Comparison of ENCODE assay signal across 25 cellular contexts in genomic region chr10:60604356-60604755, GRCh38.
DNase-seq lines count a peak whose midpoint lies in the region; ATAC-seq and TF ChIP-seq lines count a peak whose summit lies in the region.
"Had no signal": no experiment of that assay in that cellular context is flagged by ENCODE, and none has a peak within 500 bp of the region (broad histone marks: within the 10 kb centered on the region; RNA-seq: fewer than 3 reads in every experiment).

No MANE protein-coding gene starts in this region.

- no peaks in the 10 kb centered on the region for H3K27me3 Mint-ChIP-seq in activated T-cell treated with anti-CD3 and anti-CD28 coated beads, Interleukin-2, amount 50 U/mL, for 72 hours (ENCODE audit: low read depth)
- H3K27me3 Mint-ChIP-seq: activated naive CD4-positive, alpha-beta T cell treated with anti-CD3 and anti-CD28 coated beads, Interleukin-2, amount 10 ng/mL, durations not matched to agents 7 days and 5 days; naive thymus-derived CD8-positive, alpha-beta T cell had no signal

- in situ Hi-C loops in gastrocnemius medialis (cut with MboI; ENCODE audit: low sequenced_read_pairs in 4 of 4), result no loop called here

- ATAC-seq in Right ventricle myocardium superior (ENCODE audit: poor library complexity), result peak; percentile 76
- no peak for ATAC-seq in left cardiac atrium
- no peak for ATAC-seq in activated T-cell treated with anti-CD3 and anti-CD28 coated beads, Interleukin-2, amount 50 U/mL, for 72 hours (replicated peaks in 1 of 2)
- ATAC-seq in gastrocnemius medialis, result no peak
- ATAC-seq: activated T-cell treated with anti-CD3 and anti-CD28 coated beads, Interleukin-2, amount 50 U/mL, for 4 hours; GM12878; naive thymus-derived CD8-positive, alpha-beta T cell; sciatic nerve had no signal

- intact Hi-C loops in Right ventricle myocardium superior (cut with DNase I) (no loop called here), left cardiac atrium (cut with DNase I) (no loop called here), thyroid gland (cut with DNase I) (no loop called here), gastrocnemius medialis (cut with DNase I; ENCODE audit: low total_unique reads) (no loop called here)

- no peaks in the 10 kb centered on the region for H3K36me3 ChIP-seq in thyroid gland
- H3K36me3 ChIP-seq in gastrocnemius medialis, result no peaks in the 10 kb centered on the region
- H3K36me3 ChIP-seq: ascending aorta, colonic mucosa, MG63, pancreas had no signal

- H3K4me1 ChIP-seq in thyroid gland (peaks cover 13 to 14% of the 10 kb centered on the region in 2 donors), gastrocnemius medialis (no peaks in the 10 kb centered on the region)
- H3K4me1 ChIP-seq: ascending aorta, colonic mucosa, pancreas, testis had no signal

- no peak for TF ChIP-seq CTCF in thyroid gland (IDR thresholded peaks at IDR 0.05)
- no peak for TF ChIP-seq CTCF in gastrocnemius medialis (IDR thresholded peaks at IDR 0.05 in 4 of 5, conservative IDR thresholded peaks at IDR 0.05 in 1 of 5)

- H3K4me1 Mint-ChIP-seq in activated T-cell treated with anti-CD3 and anti-CD28 coated beads, Interleukin-2, amount 50 U/mL, for 72 hours (ENCODE audit: low read depth), result peaks cover 21% of the 10 kb centered on the region
- H3K4me1 Mint-ChIP-seq: activated naive CD4-positive, alpha-beta T cell treated with anti-CD3 and anti-CD28 coated beads, Interleukin-2, amount 10 ng/mL, durations not matched to agents 7 days and 5 days; immature natural killer cell; naive thymus-derived CD8-positive, alpha-beta T cell had no signal

- no peaks in the 10 kb centered on the region for H3K9me3 Mint-ChIP-seq in activated T-cell treated with anti-CD3 and anti-CD28 coated beads, Interleukin-2, amount 50 U/mL, for 72 hours
- H3K9me3 Mint-ChIP-seq: activated naive CD4-positive, alpha-beta T cell treated with anti-CD3 and anti-CD28 coated beads, Interleukin-2, amount 10 ng/mL, durations not matched to agents 7 days and 5 days; activated T-cell treated with anti-CD3 and anti-CD28 coated beads, Interleukin-2, amount 50 U/mL, for 4 hours; CD14-positive monocyte; immature natural killer cell; naive thymus-derived CD8-positive, alpha-beta T cell had no signal

- H3K27ac Mint-ChIP-seq in activated T-cell treated with anti-CD3 and anti-CD28 coated beads, Interleukin-2, amount 50 U/mL, for 72 hours, result no peak overlapping the region
- H3K27ac Mint-ChIP-seq: activated naive CD4-positive, alpha-beta T cell treated with anti-CD3 and anti-CD28 coated beads, Interleukin-2, amount 10 ng/mL, durations not matched to agents 7 days and 5 days; CD14-positive monocyte; immature natural killer cell; naive thymus-derived CD8-positive, alpha-beta T cell had no signal

- 27 to 30% methylated on average over 1 of the region's 1 CpG for WGBS in thyroid gland, 2 donors

- H3K9me3 ChIP-seq in thyroid gland (no peaks in the 10 kb centered on the region), gastrocnemius medialis (no peaks in the 10 kb centered on the region)
- H3K9me3 ChIP-seq: ascending aorta, colonic mucosa, MG63, pancreas, testis had no signal

- H3K4me3 ChIP-seq in thyroid gland (replicated peaks in 1 of 3) (no peak overlapping the region), gastrocnemius medialis (no peak overlapping the region)
- H3K4me3 ChIP-seq: ascending aorta, colonic mucosa, GM12878, MG63, pancreas, testis had no signal

- TF ChIP-seq POLR2A in thyroid gland (IDR thresholded peaks at IDR 0.05) (no peak), gastrocnemius medialis (IDR thresholded peaks at IDR 0.05) (no peak)

- H3K27ac ChIP-seq in caudate nucleus (ENCODE audit: low read depth, low read length), result peak overlapping the region; percentile 54
- H3K27ac ChIP-seq in thyroid gland, result peak overlapping the region; percentile 68 to 92 (median 72)
- no peak overlapping the region for H3K27ac ChIP-seq in gastrocnemius medialis
- H3K27ac ChIP-seq: ascending aorta, colonic mucosa, pancreas, testis had no signal

- DNase-seq in Right ventricle myocardium superior (no peak), left cardiac atrium (no peak), caudate nucleus (lab: John Stamatoyannopoulos, UW) (peak in 4 of 61 donors; percentile 7 to 56 (median 34)), kidney glomerular epithelial cell (lab: John Stamatoyannopoulos, UW) (peak; percentile 42), thyroid gland (peak; percentile 27 to 29), NOMO-1 treated with DMSO at 0.1 percent for 48 hours (lab: John Stamatoyannopoulos, UW; ENCODE audit: unreplicated experiment) (no peak), gastrocnemius medialis (no peak)
- DNase-seq in activated T-cell treated with anti-CD3 and anti-CD28 coated beads, Interleukin-2, amount 50 U/mL, for 72 hours, result no peak
- DNase-seq: activated CD4-positive, alpha-beta T cell treated with anti-CD3 and anti-CD28 coated beads for 1 hour; activated CD8-positive, alpha-beta memory T cell treated with anti-CD3 and anti-CD28 coated beads for 24 hours; activated naive CD4-positive, alpha-beta T cell treated with anti-CD3 and anti-CD28 coated beads, Interleukin-2, amount 10 ng/mL, durations not matched to agents 7 days and 5 days; activated T-cell treated with anti-CD3 and anti-CD28 coated beads, Interleukin-2, amount 50 U/mL, for 4 hours; colonic mucosa; immature natural killer cell; mesendoderm; MG63; naive thymus-derived CD8-positive, alpha-beta T cell; NCI-H226; pancreas; T1000; testis had no signal

- H3K4me3 Mint-ChIP-seq in activated T-cell treated with anti-CD3 and anti-CD28 coated beads, Interleukin-2, amount 50 U/mL, for 72 hours, result no peak overlapping the region
- H3K4me3 Mint-ChIP-seq: activated naive CD4-positive, alpha-beta T cell treated with anti-CD3 and anti-CD28 coated beads, Interleukin-2, amount 10 ng/mL, durations not matched to agents 7 days and 5 days; activated T-cell treated with anti-CD3 and anti-CD28 coated beads, Interleukin-2, amount 50 U/mL, for 4 hours; CD14-positive monocyte; immature natural killer cell; naive thymus-derived CD8-positive, alpha-beta T cell had no signal

- H3K27me3 ChIP-seq in thyroid gland (no peaks in the 10 kb centered on the region), gastrocnemius medialis (no peaks in the 10 kb centered on the region)
- H3K27me3 ChIP-seq: ascending aorta, colonic mucosa, pancreas, testis had no signal

- no peaks in the 10 kb centered on the region for H3K36me3 Mint-ChIP-seq in activated T-cell treated with anti-CD3 and anti-CD28 coated beads, Interleukin-2, amount 50 U/mL, for 72 hours (ENCODE audit: insufficient read depth in 2 of 2)
- H3K36me3 Mint-ChIP-seq: activated naive CD4-positive, alpha-beta T cell treated with anti-CD3 and anti-CD28 coated beads, Interleukin-2, amount 10 ng/mL, durations not matched to agents 7 days and 5 days; CD14-positive monocyte; immature natural killer cell; naive thymus-derived CD8-positive, alpha-beta T cell had no signal

Comparison
In these comparisons a context has a peak if more than half of its experiments do, and no peak if none do; other contexts are left out.
1. DNase-seq: peak in kidney glomerular epithelial cell (single experiment) and thyroid gland (2 of 2); none in Right ventricle myocardium superior (single experiment), left cardiac atrium (single experiment), activated T-cell treated with anti-CD3 and anti-CD28 coated beads, Interleukin-2, amount 50 U/mL, for 72 hours (0 of 2), NOMO-1 treated with DMSO at 0.1 percent for 48 hours (single experiment) and gastrocnemius medialis (0 of 2).
2. H3K27ac ChIP-seq: peak in caudate nucleus (single experiment) and thyroid gland (3 of 3); none in gastrocnemius medialis (0 of 4).